In genomic region chr19:21566073-21566472, GRCh38 we compare ENCODE assay signal across 19 cellular contexts.
DNase-seq lines count a peak whose midpoint lies in the region; ATAC-seq lines count a peak whose summit lies in the region.
"Had no signal": no experiment of that assay in that cellular context is flagged by ENCODE, and none has a peak within 500 bp of the region (broad histone marks: within the 10 kb centered on the region; RNA-seq: fewer than 3 reads in every experiment).

No MANE protein-coding gene starts in this region.

- peak overlapping the region; percentile 33 for H3K4me3 Mint-ChIP-seq in activated CD4-positive, alpha-beta memory T cell treated with anti-CD3 and anti-CD28 coated beads for 36 hours
- no peak overlapping the region for H3K4me3 Mint-ChIP-seq in activated CD4-positive, alpha-beta memory T cell treated with anti-CD3 and anti-CD28 coated beads, Interleukin-2, amount 10 ng/mL, durations not matched to agents 7 days and 5 days
- H3K4me3 Mint-ChIP-seq in activated naive CD8-positive, alpha-beta T cell treated with anti-CD3 and anti-CD28 coated beads for 36 hours: peak overlapping the region; percentile 30
- peak overlapping the region in 6 of 10 donors; percentile 15 to 74 (median 50) for H3K4me3 Mint-ChIP-seq in naive thymus-derived CD8-positive, alpha-beta T cell
- H3K4me3 Mint-ChIP-seq: T-cell had no signal

- no peaks in the 10 kb centered on the region for H3K27me3 Mint-ChIP-seq in activated CD4-positive, alpha-beta memory T cell treated with anti-CD3 and anti-CD28 coated beads for 36 hours
- no peaks in the 10 kb centered on the region for H3K27me3 Mint-ChIP-seq in activated CD4-positive, alpha-beta memory T cell treated with anti-CD3 and anti-CD28 coated beads, Interleukin-2, amount 10 ng/mL, durations not matched to agents 7 days and 5 days
- no peaks in the 10 kb centered on the region for H3K27me3 Mint-ChIP-seq in activated naive CD8-positive, alpha-beta T cell treated with anti-CD3 and anti-CD28 coated beads for 36 hours
- H3K27me3 Mint-ChIP-seq in naive thymus-derived CD8-positive, alpha-beta T cell: no peaks in the 10 kb centered on the region
- H3K27me3 Mint-ChIP-seq: T-cell had no signal

- peaks cover 18% of the 10 kb centered on the region for H3K4me1 Mint-ChIP-seq in activated CD4-positive, alpha-beta memory T cell treated with anti-CD3 and anti-CD28 coated beads for 36 hours (ENCODE audit: low read depth)
- H3K4me1 Mint-ChIP-seq in activated CD4-positive, alpha-beta memory T cell treated with anti-CD3 and anti-CD28 coated beads, Interleukin-2, amount 10 ng/mL, durations not matched to agents 7 days and 5 days: peaks cover 16% of the 10 kb centered on the region
- peaks cover 14% of the 10 kb centered on the region for H3K4me1 Mint-ChIP-seq in activated naive CD8-positive, alpha-beta T cell treated with anti-CD3 and anti-CD28 coated beads for 36 hours
- H3K4me1 Mint-ChIP-seq in naive thymus-derived CD8-positive, alpha-beta T cell: peaks cover 21 to 47% (median 30%) of the 10 kb centered on the region in 4 donors

- intact Hi-C loops in activated CD4-positive, alpha-beta memory T cell treated with anti-CD3 and anti-CD28 coated beads for 36 hours (cut with micrococcal nuclease): loop anchor here (5.0 to 10.0 kb wide), 4 partner anchors 201 to 1399 kb away; partner anchors contain the start of genes ZNF100, ZNF43, ZNF486 and ZNF708

- DNase-seq in activated CD4-positive, alpha-beta memory T cell treated with anti-CD3 and anti-CD28 coated beads for 36 hours: peak; percentile 54
- DNase-seq in activated CD4-positive, alpha-beta memory T cell treated with anti-CD3 and anti-CD28 coated beads, Interleukin-2, amount 10 ng/mL, durations not matched to agents 7 days and 5 days: no peak
- DNase-seq in Caki2 (ENCODE audit: low read depth) (peak; percentile 21), iPS-NIHi7 (ENCODE audit: extremely low spot score) (no peak)
- DNase-seq in activated naive CD8-positive, alpha-beta T cell treated with anti-CD3 and anti-CD28 coated beads for 36 hours: peak; percentile 28
- no peak for DNase-seq in naive thymus-derived CD8-positive, alpha-beta T cell
- DNase-seq: activated effector memory CD4-positive, alpha-beta T cell treated with Interleukin-2 at 50 U/mL for 16 hours; amygdala; DMS153; GF-D8; Karpas-422; left ventricle myocardium superior; NCI-H524 treated with DMSO at 0.1 percent for 48 hours; SIG-M5; T-cell had no signal

- peak overlapping the region; percentile 76 for H3K27ac Mint-ChIP-seq in activated CD4-positive, alpha-beta memory T cell treated with anti-CD3 and anti-CD28 coated beads for 36 hours
- H3K27ac Mint-ChIP-seq in activated CD4-positive, alpha-beta memory T cell treated with anti-CD3 and anti-CD28 coated beads, Interleukin-2, amount 10 ng/mL, durations not matched to agents 7 days and 5 days: no peak overlapping the region
- H3K27ac Mint-ChIP-seq in activated naive CD8-positive, alpha-beta T cell treated with anti-CD3 and anti-CD28 coated beads for 36 hours: peak overlapping the region; percentile 74
- H3K27ac Mint-ChIP-seq in naive thymus-derived CD8-positive, alpha-beta T cell: peak overlapping the region in 8 of 10 donors; percentile 3 to 80 (median 30)
- H3K27ac Mint-ChIP-seq: T-cell had no signal

- peaks cover 42% of the 10 kb centered on the region for H3K36me3 Mint-ChIP-seq in activated CD4-positive, alpha-beta memory T cell treated with anti-CD3 and anti-CD28 coated beads for 36 hours
- peaks cover 40% of the 10 kb centered on the region for H3K36me3 Mint-ChIP-seq in activated CD4-positive, alpha-beta memory T cell treated with anti-CD3 and anti-CD28 coated beads, Interleukin-2, amount 10 ng/mL, durations not matched to agents 7 days and 5 days (ENCODE audit: low read depth)
- peaks cover 42% of the 10 kb centered on the region for H3K36me3 Mint-ChIP-seq in activated naive CD8-positive, alpha-beta T cell treated with anti-CD3 and anti-CD28 coated beads for 36 hours
- peaks cover 22 to 42% (median 38%) of the 10 kb centered on the region in 3 donors for H3K36me3 Mint-ChIP-seq in naive thymus-derived CD8-positive, alpha-beta T cell

- in situ Hi-C loops in Caki2 (cut with HindIII; ENCODE audit: low pct_unique_long_range_greater_than_20kb, low sequenced_read_pairs): no loop called here

- CTCF ChIA-PET in activated CD4-positive, alpha-beta memory T cell treated with anti-CD3 and anti-CD28 coated beads for 36 hours (lab: Charles Lee): no interaction called here
- CTCF ChIA-PET in activated CD4-positive, alpha-beta memory T cell treated with anti-CD3 and anti-CD28 coated beads, Interleukin-2, amount 10 ng/mL, durations not matched to agents 7 days and 5 days (lab: Charles Lee): no interaction called here

- no peak for ATAC-seq in naive thymus-derived CD8-positive, alpha-beta T cell
- ATAC-seq in GM21360 (IDR thresholded peaks at IDR 0.05; ENCODE audit: unreplicated experiment) (no peak), HG02840 (IDR thresholded peaks at IDR 0.05; ENCODE audit: low FRiP score, unreplicated experiment) (no peak)
- ATAC-seq: esophagus mucosa, GM12878, left ventricle myocardium superior had no signal

- peaks cover 16% of the 10 kb centered on the region for H3K9me3 Mint-ChIP-seq in activated CD4-positive, alpha-beta memory T cell treated with anti-CD3 and anti-CD28 coated beads for 36 hours
- H3K9me3 Mint-ChIP-seq in activated CD4-positive, alpha-beta memory T cell treated with anti-CD3 and anti-CD28 coated beads, Interleukin-2, amount 10 ng/mL, durations not matched to agents 7 days and 5 days: peaks cover 40% of the 10 kb centered on the region
- peaks cover 27% of the 10 kb centered on the region for H3K9me3 Mint-ChIP-seq in activated naive CD8-positive, alpha-beta T cell treated with anti-CD3 and anti-CD28 coated beads for 36 hours
- H3K9me3 Mint-ChIP-seq in naive thymus-derived CD8-positive, alpha-beta T cell: peaks cover 0 to 72% (median 2%) of the 10 kb centered on the region in 9 donors

- POLR2A ChIA-PET in activated CD4-positive, alpha-beta memory T cell treated with anti-CD3 and anti-CD28 coated beads for 36 hours (lab: Charles Lee): no interaction called here
- POLR2A ChIA-PET in activated CD4-positive, alpha-beta memory T cell treated with anti-CD3 and anti-CD28 coated beads, Interleukin-2, amount 10 ng/mL, durations not matched to agents 7 days and 5 days (lab: Charles Lee): no interaction called here
- POLR2A ChIA-PET in naive thymus-derived CD8-positive, alpha-beta T cell (lab: Charles Lee): no interaction called here

Comparison
In these comparisons a context has a peak if more than half of its experiments do, and no peak if none do; other contexts are left out.
1. DNase-seq: peak in activated CD4-positive, alpha-beta memory T cell treated with anti-CD3 and anti-CD28 coated beads for 36 hours (single experiment), Caki2 (single experiment) and activated naive CD8-positive, alpha-beta T cell treated with anti-CD3 and anti-CD28 coated beads for 36 hours (single experiment); none in activated CD4-positive, alpha-beta memory T cell treated with anti-CD3 and anti-CD28 coated beads, Interleukin-2, amount 10 ng/mL, durations not matched to agents 7 days and 5 days (single experiment), naive thymus-derived CD8-positive, alpha-beta T cell (0 of 10) and iPS-NIHi7 (single experiment).